7 cellular contexts compared by ENCODE assay signal in the genomic region with DNA sequence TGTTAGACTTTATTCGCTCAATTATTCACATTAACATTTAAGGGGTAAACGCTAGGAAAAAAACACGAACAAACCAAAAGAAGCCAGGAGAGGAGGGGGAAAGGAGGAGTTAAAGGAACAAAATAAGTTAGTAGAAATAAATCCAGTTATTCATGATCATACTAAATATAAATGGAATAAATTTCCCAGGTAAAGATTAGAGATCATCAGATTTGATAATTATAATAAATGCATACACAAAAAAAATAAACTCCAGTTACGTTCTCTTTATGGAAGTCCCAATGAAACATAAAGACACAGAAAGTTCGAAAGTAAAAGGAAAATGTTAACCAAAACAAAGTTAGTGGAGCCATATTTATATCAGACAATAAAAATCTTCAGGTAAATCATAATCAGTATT.
"Had no signal": no experiment of that assay in that cellular context is flagged by ENCODE, and none has a peak within 500 bp of the region (broad histone marks: within the 10 kb centered on the region; RNA-seq: fewer than 3 reads in every experiment).

No MANE protein-coding gene starts in this region.

- DNase-seq: GDM1, GF-D8 had no signal

- H3K4me3 ChIP-seq: GM12878 had no signal

- ATAC-seq: GM12878 had no signal

- FAIRE-seq: GM12878, GM12891, GM12892, GM18507, GM19239 had no signal
